Comparison of ENCODE assay signal across 1 cellular context in the genomic region with DNA sequence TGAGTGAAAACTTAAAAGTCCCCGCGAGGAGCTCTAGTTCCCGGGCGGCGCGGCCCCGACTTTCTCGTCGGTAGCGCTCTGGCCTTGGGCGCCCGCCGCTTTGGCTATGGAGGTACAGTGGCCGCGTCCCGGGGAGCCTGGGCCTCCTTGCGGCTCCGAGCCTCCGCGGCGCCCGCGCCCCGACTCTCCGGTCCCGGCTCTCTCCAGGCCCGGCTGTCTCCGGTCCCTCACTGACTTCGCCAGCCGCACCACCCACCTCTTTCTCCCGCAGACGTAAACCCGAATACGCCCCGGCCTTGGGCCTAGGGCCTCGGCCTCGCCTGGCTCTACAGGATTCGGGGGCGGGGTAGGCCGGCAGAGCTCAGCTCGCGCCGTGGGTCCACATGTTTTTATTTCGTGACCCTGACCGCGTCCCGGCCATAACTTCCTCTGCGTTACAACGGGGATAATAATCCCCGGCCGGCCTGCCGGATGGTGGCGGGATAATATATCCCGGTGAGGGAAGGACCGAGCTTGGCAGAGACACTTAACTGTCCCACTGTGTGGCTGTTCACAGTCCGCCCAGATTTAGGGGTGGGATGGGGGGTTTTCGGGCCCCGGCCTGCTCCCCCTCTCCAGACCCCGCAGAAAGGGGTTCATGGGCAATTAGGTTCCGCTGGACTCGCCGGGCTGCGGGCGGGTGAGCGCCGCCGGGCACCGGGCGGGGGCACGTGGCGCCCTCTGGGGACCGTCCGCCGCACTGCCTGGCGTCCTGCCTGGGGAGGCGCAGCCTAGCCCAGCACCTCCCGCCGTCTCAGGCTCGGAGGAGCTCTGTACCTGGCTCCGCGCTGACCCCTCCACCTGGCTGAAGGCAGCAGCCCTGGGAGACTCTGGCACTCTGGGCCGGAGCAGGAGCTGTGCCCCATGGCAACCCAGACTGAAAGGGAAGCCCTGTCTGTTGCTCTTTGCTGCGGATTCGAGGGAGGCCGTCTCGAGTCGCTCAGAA.
TF ChIP-seq lines count a peak whose summit lies in the region.

No MANE protein-coding gene starts in this region.

TF ChIP-seq in HepG2, 621 proteins besides CTCF, POLR2A, EP300 and RAD21 (continued from another document):
- TF ChIP-seq, protein P1, sequence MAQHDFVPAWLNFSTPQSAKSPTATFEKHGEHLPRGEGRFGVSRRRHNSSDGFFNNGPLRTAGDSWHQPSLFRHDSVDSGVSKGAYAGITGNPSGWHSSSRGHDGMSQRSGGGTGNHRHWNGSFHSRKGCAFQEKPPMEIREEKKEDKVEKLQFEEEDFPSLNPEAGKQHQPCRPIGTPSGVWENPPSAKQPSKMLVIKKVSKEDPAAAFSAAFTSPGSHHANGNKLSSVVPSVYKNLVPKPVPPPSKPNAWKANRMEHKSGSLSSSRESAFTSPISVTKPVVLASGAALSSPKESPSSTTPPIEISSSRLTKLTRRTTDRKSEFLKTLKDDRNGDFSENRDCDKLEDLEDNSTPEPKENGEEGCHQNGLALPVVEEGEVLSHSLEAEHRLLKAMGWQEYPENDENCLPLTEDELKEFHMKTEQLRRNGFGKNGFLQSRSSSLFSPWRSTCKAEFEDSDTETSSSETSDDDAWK (CRISPR knock-in tag; IDR thresholded peaks at IDR 0.05), result no peak
- TF ChIP-seq SNRNP70 (IDR thresholded peaks at IDR 0.05; ENCODE audit: low read depth, low read length), result no peak
- no peak for TF ChIP-seq SNAI1 (CRISPR knock-in tag; IDR thresholded peaks at IDR 0.05; ENCODE audit: borderline replicate concordance)
- no peak for TF ChIP-seq MTF2 (CRISPR knock-in tag; IDR thresholded peaks at IDR 0.05; ENCODE audit: borderline replicate concordance)
- TF ChIP-seq ZNF777 (CRISPR knock-in tag; IDR thresholded peaks at IDR 0.05), result no peak
- TF ChIP-seq MIER3 (CRISPR knock-in tag; IDR thresholded peaks at IDR 0.05; ENCODE audit: borderline replicate concordance), result no peak
- no peak for TF ChIP-seq KDM2A (CRISPR knock-in tag; IDR thresholded peaks at IDR 0.05; ENCODE audit: borderline replicate concordance, low read depth)
- no peak for TF ChIP-seq ZBTB38 (CRISPR knock-in tag; IDR thresholded peaks at IDR 0.05)
- no peak for TF ChIP-seq ZNF83 (CRISPR knock-in tag; IDR thresholded peaks at IDR 0.05; ENCODE audit: borderline replicate concordance)
